Comparison of ENCODE assay signal across 16 cellular contexts in genomic region chr2:28310107-28310506, GRCh38.
"Had no signal": no experiment of that assay in that cellular context is flagged by ENCODE, and none has a peak within 500 bp of the region (broad histone marks: within the 10 kb centered on the region; RNA-seq: fewer than 3 reads in every experiment).

No MANE protein-coding gene starts in this region.

- DNase-seq: activated CD4-positive, alpha-beta T cell treated with anti-CD3 and anti-CD28 coated beads for 4 hours; activated CD8-positive, alpha-beta memory T cell treated with anti-CD3 and anti-CD28 coated beads, Interleukin-2, amount 50 U/mL, for 48 hours; activated CD8-positive, alpha-beta T cell treated with anti-CD3 and anti-CD28 coated beads, Interleukin-2, amount 10 ng/mL, durations not matched to agents 7 days and 5 days; activated naive CD4-positive, alpha-beta T cell; colonic mucosa; effector CD4-positive, alpha-beta T cell; foreskin melanocyte; heart left ventricle; islet precursor cell; left lung; mesenchymal stem cell; nephron progenitor cell; stimulated activated CD4-positive, alpha-beta T cell treated with anti-CD3 and anti-CD28 coated beads, Interleukin-4, amount 100 ng/mL, for 24 hours; stimulated activated naive CD8-positive, alpha-beta T cell treated with anti-CD3 and anti-CD28 coated beads, Interleukin-15, amount 100 ng/mL, for 72 hours; T-helper 1 cell; tibial artery had no signal

- H3K9me3 ChIP-seq: colonic mucosa had no signal

- H3K4me1 ChIP-seq: colonic mucosa, left lung, tibial artery had no signal

- H3K36me3 ChIP-seq: colonic mucosa had no signal

- ATAC-seq: activated CD8-positive, alpha-beta T cell treated with anti-CD3 and anti-CD28 coated beads, Interleukin-2, amount 10 ng/mL, durations not matched to agents 7 days and 5 days; heart left ventricle; left lung; stimulated activated naive CD8-positive, alpha-beta T cell treated with anti-CD3 and anti-CD28 coated beads, Interleukin-15, amount 100 ng/mL, for 72 hours had no signal

- H3K27ac ChIP-seq: colonic mucosa, heart left ventricle, left lung, tibial artery had no signal

- H3K27ac Mint-ChIP-seq: activated CD8-positive, alpha-beta T cell treated with anti-CD3 and anti-CD28 coated beads, Interleukin-2, amount 10 ng/mL, durations not matched to agents 7 days and 5 days; nephron progenitor cell had no signal

- H3K27me3 ChIP-seq: colonic mucosa, heart left ventricle, left lung, tibial artery had no signal

- H3K4me3 Mint-ChIP-seq: activated CD8-positive, alpha-beta T cell treated with anti-CD3 and anti-CD28 coated beads, Interleukin-2, amount 10 ng/mL, durations not matched to agents 7 days and 5 days; nephron progenitor cell had no signal

- H3K4me3 ChIP-seq: colonic mucosa, heart left ventricle, left lung, tibial artery had no signal

- H3K4me1 Mint-ChIP-seq: stimulated activated naive CD8-positive, alpha-beta T cell treated with anti-CD3 and anti-CD28 coated beads, Interleukin-15, amount 100 ng/mL, for 72 hours had no signal

- H3K27me3 Mint-ChIP-seq: stimulated activated naive CD8-positive, alpha-beta T cell treated with anti-CD3 and anti-CD28 coated beads, Interleukin-15, amount 100 ng/mL, for 72 hours had no signal
